Comparison of ENCODE assay signal across 1 cellular context in genomic region chr5:67009028-67009427, GRCh38.
TF ChIP-seq lines count a peak whose summit lies in the region.

No MANE protein-coding gene starts in this region.

TF ChIP-seq in HepG2, 621 proteins besides CTCF, POLR2A, EP300 and RAD21 (continued from another document):
- TF ChIP-seq TEF (CRISPR knock-in tag; IDR thresholded peaks at IDR 0.05) = no peak
- no peak for TF ChIP-seq ZNF414 (CRISPR knock-in tag; IDR thresholded peaks at IDR 0.05)
- no peak for TF ChIP-seq ZNF83 (CRISPR knock-in tag; IDR thresholded peaks at IDR 0.05; ENCODE audit: borderline replicate concordance)
- TF ChIP-seq ZNF614 (CRISPR knock-in tag; IDR thresholded peaks at IDR 0.05; ENCODE audit: borderline replicate concordance) = 0 out of 2 replicates have a peak, but pooled peaks have one; percentile 12
- no peak for TF ChIP-seq ZNF138 (CRISPR knock-in tag; IDR thresholded peaks at IDR 0.05; ENCODE audit: low read depth)
- no peak for TF ChIP-seq ZBTB2 (CRISPR knock-in tag; IDR thresholded peaks at IDR 0.05; ENCODE audit: low read depth)
- TF ChIP-seq ZNF281 (CRISPR knock-in tag; IDR thresholded peaks at IDR 0.05; ENCODE audit: borderline replicate concordance) = no peak
- no peak for TF ChIP-seq ZNF619 (CRISPR knock-in tag; IDR thresholded peaks at IDR 0.05)
- no peak for TF ChIP-seq LBX2 (CRISPR knock-in tag; IDR thresholded peaks at IDR 0.05; ENCODE audit: borderline replicate concordance)
- no peak for TF ChIP-seq KIAA2018 (CRISPR knock-in tag; IDR thresholded peaks at IDR 0.05; ENCODE audit: borderline replicate concordance)
- TF ChIP-seq CENPX (CRISPR knock-in tag; IDR thresholded peaks at IDR 0.05) = no peak
- TF ChIP-seq ZBTB40 (IDR thresholded peaks at IDR 0.05) = no peak
- no peak for TF ChIP-seq ZBTB40 (CRISPR knock-in tag; IDR thresholded peaks at IDR 0.05)
- no peak for TF ChIP-seq ZNF7 (CRISPR knock-in tag; IDR thresholded peaks at IDR 0.05)
